ENCODE assay signal across 2 cellular contexts in the genomic region with DNA sequence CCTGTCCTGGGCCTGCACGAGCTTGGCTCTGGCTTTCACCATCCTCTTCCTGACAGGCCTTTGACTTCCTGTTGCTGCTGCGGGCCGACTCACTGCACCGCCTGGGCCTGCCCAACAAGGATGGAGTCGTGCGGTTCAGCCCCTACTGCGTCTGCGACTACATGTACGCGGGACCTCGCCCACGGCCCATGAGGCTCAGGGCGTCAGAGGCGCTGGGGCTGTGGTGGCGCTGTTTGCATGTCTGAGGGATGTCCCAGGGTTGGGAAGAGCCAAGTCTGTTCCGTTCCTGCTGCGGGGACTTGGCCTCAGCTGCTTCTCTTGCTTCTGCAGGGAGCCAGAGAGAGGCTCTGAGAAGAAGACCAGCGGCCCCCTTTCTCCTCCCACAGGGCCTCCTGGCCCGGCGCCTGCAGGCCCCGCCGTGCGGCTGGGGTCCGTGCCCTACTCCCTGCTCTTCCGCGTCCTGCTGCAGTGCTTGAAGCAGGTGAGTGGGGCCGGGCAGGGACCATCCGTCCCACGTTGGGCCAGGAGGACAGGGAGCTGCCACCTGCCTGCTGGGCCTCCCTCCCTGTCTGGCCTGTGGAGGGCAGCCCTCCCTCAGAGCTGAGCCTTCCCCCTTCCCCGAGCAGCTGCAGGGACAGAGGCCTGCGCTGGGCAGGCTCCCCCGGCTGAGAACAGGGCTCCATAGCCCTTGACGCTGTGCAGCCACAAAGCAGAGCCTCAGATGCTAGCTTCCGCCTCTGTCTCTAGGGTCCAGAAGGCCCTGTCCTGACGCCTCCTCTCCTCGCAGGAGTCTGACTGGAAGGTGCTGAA.
TF ChIP-seq lines count a peak whose summit lies in the region.

No MANE protein-coding gene starts in this region.

TF ChIP-seq in WTC11, 78 proteins besides CTCF, POLR2A, EP300 and RAD21:
- no peak for TF ChIP-seq ZNF396 (CRISPR knock-in tag; IDR thresholded peaks at IDR 0.05; ENCODE audit: borderline replicate concordance)
- TF ChIP-seq ZNF121 (CRISPR knock-in tag; IDR thresholded peaks at IDR 0.05): no peak
- TF ChIP-seq MXD4 (CRISPR knock-in tag; IDR thresholded peaks at IDR 0.05; ENCODE audit: borderline replicate concordance): no peak
- no peak for TF ChIP-seq IRF2 (CRISPR knock-in tag; IDR thresholded peaks at IDR 0.05; ENCODE audit: borderline replicate concordance, low read depth)
- TF ChIP-seq ZNF232 (CRISPR knock-in tag; IDR thresholded peaks at IDR 0.05): no peak
- TF ChIP-seq HMGA2 (CRISPR knock-in tag; IDR thresholded peaks at IDR 0.05): no peak
- no peak for TF ChIP-seq FOXK1 (CRISPR knock-in tag; IDR thresholded peaks at IDR 0.05)
- TF ChIP-seq, protein P1, sequence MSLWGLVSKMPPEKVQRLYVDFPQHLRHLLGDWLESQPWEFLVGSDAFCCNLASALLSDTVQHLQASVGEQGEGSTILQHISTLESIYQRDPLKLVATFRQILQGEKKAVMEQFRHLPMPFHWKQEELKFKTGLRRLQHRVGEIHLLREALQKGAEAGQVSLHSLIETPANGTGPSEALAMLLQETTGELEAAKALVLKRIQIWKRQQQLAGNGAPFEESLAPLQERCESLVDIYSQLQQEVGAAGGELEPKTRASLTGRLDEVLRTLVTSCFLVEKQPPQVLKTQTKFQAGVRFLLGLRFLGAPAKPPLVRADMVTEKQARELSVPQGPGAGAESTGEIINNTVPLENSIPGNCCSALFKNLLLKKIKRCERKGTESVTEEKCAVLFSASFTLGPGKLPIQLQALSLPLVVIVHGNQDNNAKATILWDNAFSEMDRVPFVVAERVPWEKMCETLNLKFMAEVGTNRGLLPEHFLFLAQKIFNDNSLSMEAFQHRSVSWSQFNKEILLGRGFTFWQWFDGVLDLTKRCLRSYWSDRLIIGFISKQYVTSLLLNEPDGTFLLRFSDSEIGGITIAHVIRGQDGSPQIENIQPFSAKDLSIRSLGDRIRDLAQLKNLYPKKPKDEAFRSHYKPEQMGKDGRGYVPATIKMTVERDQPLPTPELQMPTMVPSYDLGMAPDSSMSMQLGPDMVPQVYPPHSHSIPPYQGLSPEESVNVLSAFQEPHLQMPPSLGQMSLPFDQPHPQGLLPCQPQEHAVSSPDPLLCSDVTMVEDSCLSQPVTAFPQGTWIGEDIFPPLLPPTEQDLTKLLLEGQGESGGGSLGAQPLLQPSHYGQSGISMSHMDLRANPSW (CRISPR knock-in tag; conservative IDR thresholded peaks at IDR 0.05; ENCODE audit: low read depth): no peak
- TF ChIP-seq, protein P2, sequence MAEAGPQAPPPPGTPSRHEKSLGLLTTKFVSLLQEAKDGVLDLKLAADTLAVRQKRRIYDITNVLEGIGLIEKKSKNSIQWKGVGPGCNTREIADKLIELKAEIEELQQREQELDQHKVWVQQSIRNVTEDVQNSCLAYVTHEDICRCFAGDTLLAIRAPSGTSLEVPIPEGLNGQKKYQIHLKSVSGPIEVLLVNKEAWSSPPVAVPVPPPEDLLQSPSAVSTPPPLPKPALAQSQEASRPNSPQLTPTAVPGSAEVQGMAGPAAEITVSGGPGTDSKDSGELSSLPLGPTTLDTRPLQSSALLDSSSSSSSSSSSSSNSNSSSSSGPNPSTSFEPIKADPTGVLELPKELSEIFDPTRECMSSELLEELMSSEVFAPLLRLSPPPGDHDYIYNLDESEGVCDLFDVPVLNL (CRISPR knock-in tag; IDR thresholded peaks at IDR 0.05; ENCODE audit: borderline replicate concordance, low read depth): no peak
- TF ChIP-seq ZNF219 (CRISPR knock-in tag; IDR thresholded peaks at IDR 0.05; ENCODE audit: borderline replicate concordance): no peak
- no peak for TF ChIP-seq CBFB (CRISPR knock-in tag; IDR thresholded peaks at IDR 0.05; ENCODE audit: low read depth)
- TF ChIP-seq NR3C1 (CRISPR knock-in tag; conservative IDR thresholded peaks at IDR 0.05; ENCODE audit: low read depth): no peak
- no peak for TF ChIP-seq SMAD4 (CRISPR knock-in tag; IDR thresholded peaks at IDR 0.05)
- no peak for TF ChIP-seq TEAD1 (CRISPR knock-in tag; IDR thresholded peaks at IDR 0.05)

TF ChIP-seq in HepG2, 621 proteins besides CTCF, POLR2A, EP300 and RAD21:
- TF ChIP-seq, protein P3, sequence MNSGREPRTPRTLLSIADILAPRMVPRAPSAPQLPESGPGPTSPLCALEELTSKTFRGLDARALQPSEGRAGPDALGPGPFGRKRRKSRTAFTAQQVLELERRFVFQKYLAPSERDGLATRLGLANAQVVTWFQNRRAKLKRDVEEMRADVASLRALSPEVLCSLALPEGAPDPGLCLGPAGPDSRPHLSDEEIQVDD (CRISPR knock-in tag; IDR thresholded peaks at IDR 0.05; ENCODE audit: borderline replicate concordance): no peak
- TF ChIP-seq, protein P4, sequence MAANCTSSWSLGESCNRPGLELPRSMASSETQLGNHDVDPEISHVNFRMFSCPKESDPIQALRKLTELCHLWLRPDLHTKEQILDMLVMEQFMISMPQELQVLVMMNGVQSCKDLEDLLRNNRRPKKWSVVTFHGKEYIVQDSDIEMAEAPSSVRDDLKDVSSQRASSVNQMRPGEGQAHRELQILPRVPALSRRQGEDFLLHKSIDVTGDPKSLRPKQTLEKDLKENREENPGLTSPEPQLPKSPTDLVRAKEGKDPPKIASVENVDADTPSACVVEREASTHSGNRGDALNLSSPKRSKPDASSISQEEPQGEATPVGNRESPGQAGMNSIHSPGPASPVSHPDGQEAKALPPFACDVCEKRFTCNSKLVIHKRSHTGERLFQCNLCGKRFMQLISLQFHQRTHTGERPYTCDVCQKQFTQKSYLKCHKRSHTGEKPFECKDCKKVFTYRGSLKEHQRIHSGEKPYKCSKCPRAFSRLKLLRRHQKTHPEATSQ (CRISPR knock-in tag; IDR thresholded peaks at IDR 0.05; ENCODE audit: borderline replicate concordance): no peak
- TF ChIP-seq, protein P5, sequence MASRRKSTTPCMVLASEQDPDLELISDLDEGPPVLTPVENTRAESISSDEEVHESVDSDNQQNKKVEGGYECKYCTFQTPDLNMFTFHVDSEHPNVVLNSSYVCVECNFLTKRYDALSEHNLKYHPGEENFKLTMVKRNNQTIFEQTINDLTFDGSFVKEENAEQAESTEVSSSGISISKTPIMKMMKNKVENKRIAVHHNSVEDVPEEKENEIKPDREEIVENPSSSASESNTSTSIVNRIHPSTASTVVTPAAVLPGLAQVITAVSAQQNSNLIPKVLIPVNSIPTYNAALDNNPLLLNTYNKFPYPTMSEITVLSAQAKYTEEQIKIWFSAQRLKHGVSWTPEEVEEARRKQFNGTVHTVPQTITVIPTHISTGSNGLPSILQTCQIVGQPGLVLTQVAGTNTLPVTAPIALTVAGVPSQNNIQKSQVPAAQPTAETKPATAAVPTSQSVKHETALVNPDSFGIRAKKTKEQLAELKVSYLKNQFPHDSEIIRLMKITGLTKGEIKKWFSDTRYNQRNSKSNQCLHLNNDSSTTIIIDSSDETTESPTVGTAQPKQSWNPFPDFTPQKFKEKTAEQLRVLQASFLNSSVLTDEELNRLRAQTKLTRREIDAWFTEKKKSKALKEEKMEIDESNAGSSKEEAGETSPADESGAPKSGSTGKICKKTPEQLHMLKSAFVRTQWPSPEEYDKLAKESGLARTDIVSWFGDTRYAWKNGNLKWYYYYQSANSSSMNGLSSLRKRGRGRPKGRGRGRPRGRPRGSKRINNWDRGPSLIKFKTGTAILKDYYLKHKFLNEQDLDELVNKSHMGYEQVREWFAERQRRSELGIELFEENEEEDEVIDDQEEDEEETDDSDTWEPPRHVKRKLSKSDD (CRISPR knock-in tag; IDR thresholded peaks at IDR 0.05; ENCODE audit: low read depth): no peak
- TF ChIP-seq, protein P6, sequence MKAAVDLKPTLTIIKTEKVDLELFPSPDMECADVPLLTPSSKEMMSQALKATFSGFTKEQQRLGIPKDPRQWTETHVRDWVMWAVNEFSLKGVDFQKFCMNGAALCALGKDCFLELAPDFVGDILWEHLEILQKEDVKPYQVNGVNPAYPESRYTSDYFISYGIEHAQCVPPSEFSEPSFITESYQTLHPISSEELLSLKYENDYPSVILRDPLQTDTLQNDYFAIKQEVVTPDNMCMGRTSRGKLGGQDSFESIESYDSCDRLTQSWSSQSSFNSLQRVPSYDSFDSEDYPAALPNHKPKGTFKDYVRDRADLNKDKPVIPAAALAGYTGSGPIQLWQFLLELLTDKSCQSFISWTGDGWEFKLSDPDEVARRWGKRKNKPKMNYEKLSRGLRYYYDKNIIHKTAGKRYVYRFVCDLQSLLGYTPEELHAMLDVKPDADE (CRISPR knock-in tag; IDR thresholded peaks at IDR 0.05): no peak
- TF ChIP-seq BCL6 (CRISPR knock-in tag; IDR thresholded peaks at IDR 0.05) (no peak), EEA1 (CRISPR knock-in tag; IDR thresholded peaks at IDR 0.05; ENCODE audit: borderline replicate concordance) (no peak)
- TF ChIP-seq, protein P7, sequence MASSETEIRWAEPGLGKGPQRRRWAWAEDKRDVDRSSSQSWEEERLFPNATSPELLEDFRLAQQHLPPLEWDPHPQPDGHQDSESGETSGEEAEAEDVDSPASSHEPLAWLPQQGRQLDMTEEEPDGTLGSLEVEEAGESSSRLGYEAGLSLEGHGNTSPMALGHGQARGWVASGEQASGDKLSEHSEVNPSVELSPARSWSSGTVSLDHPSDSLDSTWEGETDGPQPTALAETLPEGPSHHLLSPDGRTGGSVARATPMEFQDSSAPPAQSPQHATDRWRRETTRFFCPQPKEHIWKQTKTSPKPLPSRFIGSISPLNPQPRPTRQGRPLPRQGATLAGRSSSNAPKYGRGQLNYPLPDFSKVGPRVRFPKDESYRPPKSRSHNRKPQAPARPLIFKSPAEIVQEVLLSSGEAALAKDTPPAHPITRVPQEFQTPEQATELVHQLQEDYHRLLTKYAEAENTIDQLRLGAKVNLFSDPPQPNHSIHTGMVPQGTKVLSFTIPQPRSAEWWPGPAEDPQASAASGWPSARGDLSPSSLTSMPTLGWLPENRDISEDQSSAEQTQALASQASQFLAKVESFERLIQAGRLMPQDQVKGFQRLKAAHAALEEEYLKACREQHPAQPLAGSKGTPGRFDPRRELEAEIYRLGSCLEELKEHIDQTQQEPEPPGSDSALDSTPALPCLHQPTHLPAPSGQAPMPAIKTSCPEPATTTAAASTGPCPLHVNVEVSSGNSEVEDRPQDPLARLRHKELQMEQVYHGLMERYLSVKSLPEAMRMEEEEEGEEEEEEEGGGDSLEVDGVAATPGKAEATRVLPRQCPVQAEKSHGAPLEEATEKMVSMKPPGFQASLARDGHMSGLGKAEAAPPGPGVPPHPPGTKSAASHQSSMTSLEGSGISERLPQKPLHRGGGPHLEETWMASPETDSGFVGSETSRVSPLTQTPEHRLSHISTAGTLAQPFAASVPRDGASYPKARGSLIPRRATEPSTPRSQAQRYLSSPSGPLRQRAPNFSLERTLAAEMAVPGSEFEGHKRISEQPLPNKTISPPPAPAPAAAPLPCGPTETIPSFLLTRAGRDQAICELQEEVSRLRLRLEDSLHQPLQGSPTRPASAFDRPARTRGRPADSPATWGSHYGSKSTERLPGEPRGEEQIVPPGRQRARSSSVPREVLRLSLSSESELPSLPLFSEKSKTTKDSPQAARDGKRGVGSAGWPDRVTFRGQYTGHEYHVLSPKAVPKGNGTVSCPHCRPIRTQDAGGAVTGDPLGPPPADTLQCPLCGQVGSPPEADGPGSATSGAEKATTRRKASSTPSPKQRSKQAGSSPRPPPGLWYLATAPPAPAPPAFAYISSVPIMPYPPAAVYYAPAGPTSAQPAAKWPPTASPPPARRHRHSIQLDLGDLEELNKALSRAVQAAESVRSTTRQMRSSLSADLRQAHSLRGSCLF (CRISPR knock-in tag; IDR thresholded peaks at IDR 0.05; ENCODE audit: borderline replicate concordance): no peak
- TF ChIP-seq, protein P8, sequence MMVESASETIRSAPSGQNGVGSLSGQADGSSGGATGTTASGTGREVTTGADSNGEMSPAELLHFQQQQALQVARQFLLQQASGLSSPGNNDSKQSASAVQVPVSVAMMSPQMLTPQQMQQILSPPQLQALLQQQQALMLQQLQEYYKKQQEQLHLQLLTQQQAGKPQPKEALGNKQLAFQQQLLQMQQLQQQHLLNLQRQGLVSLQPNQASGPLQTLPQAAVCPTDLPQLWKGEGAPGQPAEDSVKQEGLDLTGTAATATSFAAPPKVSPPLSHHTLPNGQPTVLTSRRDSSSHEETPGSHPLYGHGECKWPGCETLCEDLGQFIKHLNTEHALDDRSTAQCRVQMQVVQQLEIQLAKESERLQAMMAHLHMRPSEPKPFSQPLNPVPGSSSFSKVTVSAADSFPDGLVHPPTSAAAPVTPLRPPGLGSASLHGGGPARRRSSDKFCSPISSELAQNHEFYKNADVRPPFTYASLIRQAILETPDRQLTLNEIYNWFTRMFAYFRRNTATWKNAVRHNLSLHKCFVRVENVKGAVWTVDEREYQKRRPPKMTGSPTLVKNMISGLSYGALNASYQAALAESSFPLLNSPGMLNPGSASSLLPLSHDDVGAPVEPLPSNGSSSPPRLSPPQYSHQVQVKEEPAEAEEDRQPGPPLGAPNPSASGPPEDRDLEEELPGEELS (CRISPR knock-in tag; IDR thresholded peaks at IDR 0.05): no peak
- TF ChIP-seq, protein P9, sequence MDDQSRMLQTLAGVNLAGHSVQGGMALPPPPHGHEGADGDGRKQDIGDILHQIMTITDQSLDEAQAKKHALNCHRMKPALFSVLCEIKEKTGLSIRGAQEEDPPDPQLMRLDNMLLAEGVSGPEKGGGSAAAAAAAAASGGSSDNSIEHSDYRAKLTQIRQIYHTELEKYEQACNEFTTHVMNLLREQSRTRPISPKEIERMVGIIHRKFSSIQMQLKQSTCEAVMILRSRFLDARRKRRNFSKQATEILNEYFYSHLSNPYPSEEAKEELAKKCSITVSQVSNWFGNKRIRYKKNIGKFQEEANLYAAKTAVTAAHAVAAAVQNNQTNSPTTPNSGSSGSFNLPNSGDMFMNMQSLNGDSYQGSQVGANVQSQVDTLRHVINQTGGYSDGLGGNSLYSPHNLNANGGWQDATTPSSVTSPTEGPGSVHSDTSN (CRISPR knock-in tag; IDR thresholded peaks at IDR 0.05; ENCODE audit: borderline replicate concordance): no peak
TF ChIP-seq in HepG2: peak in this region for 0.
